1 cellular context compared by ENCODE assay signal in the genomic region with DNA sequence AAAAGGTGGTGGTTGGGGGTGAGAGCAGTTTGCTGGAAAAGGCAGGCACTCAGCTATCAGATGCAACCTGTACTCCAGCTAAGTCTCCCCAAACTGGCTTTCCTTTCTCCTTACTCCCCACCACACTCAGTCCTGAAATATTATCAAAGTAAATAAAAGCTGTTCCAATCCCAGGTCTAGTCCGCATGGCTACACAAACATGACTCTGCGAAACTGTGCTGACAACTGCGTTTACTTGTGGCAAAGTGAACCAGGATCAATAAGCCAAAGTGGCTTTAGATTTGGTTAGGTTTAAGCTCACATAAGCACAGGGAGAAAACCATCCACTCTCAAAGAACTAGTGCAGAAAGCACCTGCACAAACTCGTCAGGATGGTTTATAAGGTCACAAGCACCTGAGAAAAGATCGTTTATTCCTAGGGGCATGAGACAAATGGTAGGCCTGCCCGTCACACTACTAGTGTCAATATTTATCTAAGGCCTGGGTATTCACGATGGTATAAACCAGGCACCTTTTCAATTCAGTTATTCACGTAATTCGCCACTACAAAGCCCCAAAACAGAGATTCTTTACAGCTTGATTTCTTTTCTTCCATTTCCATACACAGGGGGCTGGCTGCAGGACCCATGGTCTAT.
TF ChIP-seq lines count a peak whose summit lies in the region.

No MANE protein-coding gene starts in this region.

TF ChIP-seq in IMR-90, 13 proteins besides CTCF, POLR2A, EP300 and RAD21:
- TF ChIP-seq RFX5 (IDR thresholded peaks at IDR 0.05; ENCODE audit: low read depth, low read length) (no peak), MXI1 (IDR thresholded peaks at IDR 0.05; ENCODE audit: borderline replicate concordance, low read depth, low read length) (no peak), BHLHE40 (IDR thresholded peaks at IDR 0.05; ENCODE audit: low read depth, low read length) (no peak), MAZ (IDR thresholded peaks at IDR 0.05; ENCODE audit: borderline replicate concordance, low read depth, low read length) (no peak), CEBPB (IDR thresholded peaks at IDR 0.05; ENCODE audit: low read depth, low read length) (no peak), MAFK (IDR thresholded peaks at IDR 0.05; ENCODE audit: low read depth, low read length) (no peak), NFE2L2 (IDR thresholded peaks at IDR 0.05; ENCODE audit: low read depth, low read length) (no peak), CHD1 (IDR thresholded peaks at IDR 0.05; ENCODE audit: low read depth, low read length) (no peak), SMC3 (IDR thresholded peaks at IDR 0.05; ENCODE audit: low read depth, low read length) (no peak), RCOR1 (IDR thresholded peaks at IDR 0.05; ENCODE audit: insufficient replicate concordance, low read length) (no peak), FOS (IDR thresholded peaks at IDR 0.05; ENCODE audit: low read depth, low read length) (no peak)
- TF ChIP-seq, protein P1, sequence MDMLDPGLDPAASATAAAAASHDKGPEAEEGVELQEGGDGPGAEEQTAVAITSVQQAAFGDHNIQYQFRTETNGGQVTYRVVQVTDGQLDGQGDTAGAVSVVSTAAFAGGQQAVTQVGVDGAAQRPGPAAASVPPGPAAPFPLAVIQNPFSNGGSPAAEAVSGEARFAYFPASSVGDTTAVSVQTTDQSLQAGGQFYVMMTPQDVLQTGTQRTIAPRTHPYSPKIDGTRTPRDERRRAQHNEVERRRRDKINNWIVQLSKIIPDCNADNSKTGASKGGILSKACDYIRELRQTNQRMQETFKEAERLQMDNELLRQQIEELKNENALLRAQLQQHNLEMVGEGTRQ (IDR thresholded peaks at IDR 0.05; ENCODE audit: low read depth, low read length): no peak
- TF ChIP-seq, protein P2, sequence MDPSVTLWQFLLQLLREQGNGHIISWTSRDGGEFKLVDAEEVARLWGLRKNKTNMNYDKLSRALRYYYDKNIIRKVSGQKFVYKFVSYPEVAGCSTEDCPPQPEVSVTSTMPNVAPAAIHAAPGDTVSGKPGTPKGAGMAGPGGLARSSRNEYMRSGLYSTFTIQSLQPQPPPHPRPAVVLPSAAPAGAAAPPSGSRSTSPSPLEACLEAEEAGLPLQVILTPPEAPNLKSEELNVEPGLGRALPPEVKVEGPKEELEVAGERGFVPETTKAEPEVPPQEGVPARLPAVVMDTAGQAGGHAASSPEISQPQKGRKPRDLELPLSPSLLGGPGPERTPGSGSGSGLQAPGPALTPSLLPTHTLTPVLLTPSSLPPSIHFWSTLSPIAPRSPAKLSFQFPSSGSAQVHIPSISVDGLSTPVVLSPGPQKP (IDR thresholded peaks at IDR 0.05; ENCODE audit: borderline replicate concordance, low read depth, low read length): no peak
TF ChIP-seq in IMR-90: peak in this region for 0.
